Comparison of ENCODE assay signal across 8 cellular contexts in genomic region chr5:121055586-121055985, GRCh38.
"Had no signal": no experiment of that assay in that cellular context is flagged by ENCODE, and none has a peak within 500 bp of the region (broad histone marks: within the 10 kb centered on the region; RNA-seq: fewer than 3 reads in every experiment).

No MANE protein-coding gene starts in this region.

- DNase-seq: H9, HCEC 1CT, KBM-7 had no signal

- H3K4me3 ChIP-seq: GM23338 had no signal

- FAIRE-seq: H1, H54, HepG2 had no signal

- ATAC-seq: GM23338, HepG2 had no signal

- H3K27ac ChIP-seq: HL-60 had no signal
